Comparison of ENCODE assay signal across 14 cellular contexts in the genomic region with DNA sequence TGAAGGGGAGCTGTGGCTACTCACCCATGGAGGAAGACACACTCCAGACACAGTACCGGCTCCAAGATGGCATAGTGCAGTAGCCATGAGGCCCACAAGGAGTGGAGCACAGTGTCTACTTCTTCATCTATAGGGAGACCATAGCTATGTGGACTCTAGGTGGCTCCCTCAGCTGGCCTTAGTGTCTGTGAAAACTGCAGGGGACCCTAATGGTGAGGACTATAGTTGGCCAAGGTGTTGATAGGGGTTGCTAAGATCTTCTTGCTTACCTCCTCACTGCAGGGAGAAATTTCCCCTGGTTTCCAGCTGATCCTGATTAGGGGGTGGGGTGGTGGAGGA.
"Had no signal": no experiment of that assay in that cellular context is flagged by ENCODE, and none has a peak within 500 bp of the region (broad histone marks: within the 10 kb centered on the region; RNA-seq: fewer than 3 reads in every experiment).

No MANE protein-coding gene starts in this region.

- H3K27ac Mint-ChIP-seq: activated naive CD8-positive, alpha-beta T cell treated with anti-CD3 and anti-CD28 coated beads for 36 hours; activated T-cell treated with anti-CD3 and anti-CD28 coated beads, Interleukin-2, amount 50 U/mL, for 24 hours had no signal

- DNase-seq: activated effector memory CD4-positive, alpha-beta T cell treated with anti-CD3 and anti-CD28 coated beads, Interleukin-2, amount 50 U/mL, for 16 hours; activated naive CD8-positive, alpha-beta T cell treated with anti-CD3 and anti-CD28 coated beads for 36 hours; activated T-cell treated with anti-CD3 and anti-CD28 coated beads, Interleukin-2, amount 50 U/mL, for 24 hours; esophagus squamous epithelium; foreskin fibroblast; glutamatergic neuron; left colon; nucleus accumbens; small intestine; tibial artery had no signal

- H3K4me3 Mint-ChIP-seq: activated naive CD8-positive, alpha-beta T cell treated with anti-CD3 and anti-CD28 coated beads for 36 hours; activated T-cell treated with anti-CD3 and anti-CD28 coated beads, Interleukin-2, amount 50 U/mL, for 24 hours; natural killer cell treated with Interleukin-12 subunit alpha and Interleukin-12 subunit beta and Interleukin-15 and Interleukin-18, amount 100 ng/mL, for 72 hours had no signal

- H3K27me3 Mint-ChIP-seq: activated naive CD8-positive, alpha-beta T cell treated with anti-CD3 and anti-CD28 coated beads for 36 hours; activated T-cell treated with anti-CD3 and anti-CD28 coated beads, Interleukin-2, amount 50 U/mL, for 24 hours; natural killer cell treated with Interleukin-12 subunit alpha and Interleukin-12 subunit beta and Interleukin-15 and Interleukin-18, amount 100 ng/mL, for 72 hours had no signal

- H3K4me1 ChIP-seq: ascending aorta, esophagus squamous epithelium, right atrium auricular region, tibial artery had no signal

- H3K36me3 ChIP-seq: esophagus squamous epithelium, right atrium auricular region, tibial artery had no signal

- FAIRE-seq: small intestine, TTC549 had no signal

- H3K9me3 ChIP-seq: esophagus squamous epithelium, tibial artery had no signal

- H3K27me3 ChIP-seq: ascending aorta, esophagus squamous epithelium, right atrium auricular region, tibial artery had no signal

- ATAC-seq: left colon had no signal

- H3K4me3 ChIP-seq: ascending aorta, esophagus squamous epithelium, right atrium auricular region, tibial artery had no signal

- H3K27ac ChIP-seq: ascending aorta, esophagus squamous epithelium, right atrium auricular region, tibial artery had no signal
